ENCODE assay signal across 15 cellular contexts in the genomic region with DNA sequence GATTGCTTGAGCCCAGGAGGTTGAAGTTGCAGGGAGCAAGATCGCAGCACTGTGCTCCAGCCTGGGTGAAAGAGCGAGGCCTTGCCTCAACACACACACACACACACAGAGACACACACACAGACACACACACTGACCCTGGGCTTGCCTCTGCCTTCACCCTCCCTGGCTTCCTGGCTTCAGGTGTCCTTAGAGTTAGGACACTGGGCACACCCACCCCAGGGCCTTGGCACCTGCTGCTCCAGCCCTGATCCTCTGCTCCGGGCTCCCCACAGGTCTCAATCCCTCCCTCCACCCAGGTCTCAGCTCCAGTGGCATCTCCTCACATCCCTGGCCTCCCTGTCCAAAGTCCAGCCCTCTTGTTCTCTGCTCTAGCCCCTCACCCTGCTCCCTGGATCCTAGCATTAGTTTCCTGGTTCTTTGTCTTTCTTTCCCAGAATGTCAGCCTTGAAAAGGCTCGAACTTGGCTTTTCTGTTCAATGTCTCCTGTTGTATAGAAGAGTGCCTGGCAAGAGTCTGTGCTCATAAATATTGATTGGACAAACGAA.
DNase-seq lines count a peak whose midpoint lies in the region; ATAC-seq and TF ChIP-seq lines count a peak whose summit lies in the region.
"Had no signal": no experiment of that assay in that cellular context is flagged by ENCODE, and none has a peak within 500 bp of the region (broad histone marks: within the 10 kb centered on the region; RNA-seq: fewer than 3 reads in every experiment).

No MANE protein-coding gene starts in this region.

- H3K9me3 Mint-ChIP-seq in IgD-negative memory B cell = peaks cover 0 to 5% (median 2%) of the 10 kb centered on the region in 3 donors
- peaks cover 9% of the 10 kb centered on the region for H3K9me3 Mint-ChIP-seq in nephron

- H3K27me3 Mint-ChIP-seq in IgD-negative memory B cell = peaks cover 8% of the 10 kb centered on the region
- H3K27me3 Mint-ChIP-seq in nephron (ENCODE audit: low read depth) = peaks cover 11% of the 10 kb centered on the region

- H3K4me3 Mint-ChIP-seq in IgD-negative memory B cell (peak overlapping the region in 1 of 4 donors; percentile 7), nephron (no peak overlapping the region)

- H3K27ac Mint-ChIP-seq in IgD-negative memory B cell (peak overlapping the region in 2 of 3 donors; percentile 43 to 90), nephron (peak overlapping the region; percentile 83 to 96 (median 86))

- H3K36me3 Mint-ChIP-seq in IgD-negative memory B cell = no peaks in the 10 kb centered on the region
- peaks cover 7% of the 10 kb centered on the region for H3K36me3 Mint-ChIP-seq in nephron (ENCODE audit: low read depth)

- no peak for TF ChIP-seq CTCF in 22Rv1 (IDR thresholded peaks at IDR 0.05)
- TF ChIP-seq CTCF in nephron (IDR thresholded peaks at IDR 0.05; ENCODE audit: unreplicated experiment in 3 of 3) = no peak

- peaks cover 6 to 12% (median 11%) of the 10 kb centered on the region in 3 donors for H3K4me1 Mint-ChIP-seq in IgD-negative memory B cell
- peaks cover 58% of the 10 kb centered on the region for H3K4me1 Mint-ChIP-seq in nephron

- H3K27ac ChIP-seq in 22Rv1 = peak overlapping the region; percentile 94

- ATAC-seq in left cardiac atrium (no peak), GM21576 (IDR thresholded peaks at IDR 0.05; ENCODE audit: unreplicated experiment) (no peak), GM19467 (IDR thresholded peaks at IDR 0.05; ENCODE audit: unreplicated experiment) (no peak)

- intact Hi-C loops in left cardiac atrium (cut with DNase I) = no loop called here

- DNase-seq in left cardiac atrium (peak; percentile 5), midbrain (lab: John Stamatoyannopoulos, UW) (no peak)
- DNase-seq in activated CD4-positive, alpha-beta T cell treated with anti-CD3 and anti-CD28 coated beads, Interleukin-2, amount 50 U/mL, for 48 hours = no peak
- DNase-seq: activated CD4-positive, CD25-positive, alpha-beta regulatory T cell; activated naive CD4-positive, alpha-beta T cell; central memory CD4-positive, alpha-beta T cell; foreskin melanocyte; MG63; NCI-H524 treated with DMSO at 0.1 percent for 48 hours; stimulated activated CD4-positive, alpha-beta T cell treated with anti-CD3 and anti-CD28 coated beads, Interleukin-1b, Interleukin-23, amount 100 ng/mL, for 48 hours had no signal
